In the genomic region with DNA sequence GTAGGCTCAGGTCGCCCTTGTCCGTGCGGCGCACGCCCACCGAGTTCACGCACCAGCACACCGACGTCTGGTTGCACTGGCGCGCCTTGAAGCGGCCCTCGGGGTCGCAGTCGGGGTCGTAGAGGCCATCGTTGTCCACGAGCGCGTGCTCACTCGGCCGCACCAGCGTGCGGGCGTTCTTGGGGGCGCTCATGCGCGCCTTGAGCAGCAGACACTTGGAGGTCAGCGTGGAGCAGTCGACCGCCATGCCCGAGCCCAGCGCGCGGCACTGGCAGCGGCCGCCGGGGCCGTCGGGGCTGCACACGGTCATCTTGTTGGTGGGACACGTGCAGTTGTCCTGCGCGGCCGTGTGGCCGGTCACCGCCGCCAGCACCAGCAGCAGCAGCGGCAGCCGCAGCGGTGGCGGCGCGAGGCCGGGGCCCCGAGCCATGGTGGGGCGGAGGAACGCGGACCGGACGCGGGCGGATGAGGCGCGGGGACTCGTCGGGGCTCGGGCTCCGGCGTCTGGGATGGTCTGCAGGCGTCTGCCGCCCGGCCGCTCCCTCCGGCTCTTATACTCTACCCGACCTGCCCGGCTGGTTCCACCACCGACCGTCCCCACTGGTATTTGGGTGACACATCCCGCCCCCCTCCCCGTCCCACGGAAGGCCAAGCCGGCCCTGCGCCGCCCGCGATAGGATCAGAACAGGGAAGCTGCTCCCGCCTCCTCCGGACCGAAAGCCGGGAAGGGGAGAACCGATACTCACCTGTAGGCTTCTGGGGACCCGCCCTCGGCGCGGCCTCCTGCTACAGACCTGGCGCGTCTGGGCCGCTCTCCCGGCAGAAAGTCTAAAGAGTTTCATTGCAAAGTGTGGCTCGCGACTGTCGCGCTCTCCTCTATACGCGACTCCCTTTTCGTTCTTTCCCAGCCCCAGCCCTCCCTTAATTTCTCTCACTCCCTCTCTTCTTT, we compare ENCODE assay signal across 9 cellular contexts. TPM values are rescaled to one million over a fixed set of nuclear protein-coding genes. Genes with fewer than 3 reads are reported as not detected.
DNase-seq lines count a peak whose midpoint lies in the region; ATAC-seq, FAIRE-seq and TF ChIP-seq lines count a peak whose summit lies in the region.
"Had no signal": no experiment of that assay in that cellular context is flagged by ENCODE, and none has a peak within 500 bp of the region (broad histone marks: within the 10 kb centered on the region; RNA-seq: fewer than 3 reads in every experiment).

TACSTD2 (minus strand) TSS at position 526 of the 949 bp plus-strand sequence; CDS start at position 430, 96 bp downstream.

- H3K27ac ChIP-seq in coronary artery (peak within 1 kb of the TSS in 1 of 2 donors; percentile 3), lung (ENCODE audit: low read depth in 1 of 2, low read length in 1 of 2) (peak within 1 kb of the TSS in 1 of 2 donors; percentile 90), tibial artery (peak within 1 kb of the TSS; percentile 63 to 64)
- H3K27ac ChIP-seq: BLaER1 treated with 17β-estradiol and CSF1 and Interleukin-3, amounts not matched to agents 10 nM and 100 nM had no signal

- H3K36me3 ChIP-seq in lung (ENCODE audit: control insufficient read depth in 2 of 2, insufficient read depth in 2 of 2, low read length in 2 of 2), result no peaks in the 10 kb centered on the region
- H3K36me3 ChIP-seq in tibial artery, result no peaks in the 10 kb centered on the region
- H3K36me3 ChIP-seq: BLaER1 treated with 17β-estradiol and CSF1 and Interleukin-3, amounts not matched to agents 10 nM and 100 nM had no signal

- H3K36me3 Mint-ChIP-seq in T-helper 1 cell treated with Interleukin-12 subunit alpha and Interleukin-12 subunit beta and Interleukin-4 antibody, amounts not matched to agents 30 μg/mL and 1 μg/mL, for 36 hours (ENCODE audit: low read depth), result peaks cover 10% of the 10 kb centered on the region

- H3K27ac Mint-ChIP-seq in T-helper 1 cell treated with Interleukin-12 subunit alpha and Interleukin-12 subunit beta and Interleukin-4 antibody, amounts not matched to agents 30 μg/mL and 1 μg/mL, for 36 hours, result peak within 1 kb of the TSS; percentile 22

- TF ChIP-seq CTCF in coronary artery (IDR thresholded peaks at IDR 0.05) (no peak), lung (IDR thresholded peaks at IDR 0.05; ENCODE audit: control extremely low read depth, extremely low read depth) (no peak), tibial artery (IDR thresholded peaks at IDR 0.05) (peak in 1 of 2 experiments; percentile 4), D721Med (IDR thresholded peaks at IDR 0.05; ENCODE audit: insufficient read depth, missing control alignments) (no peak)

- no peaks in the 10 kb centered on the region for H3K27me3 ChIP-seq in lung (ENCODE audit: control insufficient read depth, insufficient read depth)
- H3K27me3 ChIP-seq in tibial artery, result no peaks in the 10 kb centered on the region
- H3K27me3 ChIP-seq: BLaER1 treated with 17β-estradiol and CSF1 and Interleukin-3, amounts not matched to agents 10 nM and 100 nM had no signal

- FAIRE-seq in D721Med (lab: Jason Lieb, UNC), result no peak

- H3K4me1 Mint-ChIP-seq in T-helper 1 cell treated with Interleukin-12 subunit alpha and Interleukin-12 subunit beta and Interleukin-4 antibody, amounts not matched to agents 30 μg/mL and 1 μg/mL, for 36 hours (ENCODE audit: low read depth), result peaks cover 36% of the 10 kb centered on the region

- H3K4me3 Mint-ChIP-seq in T-helper 1 cell treated with Interleukin-12 subunit alpha and Interleukin-12 subunit beta and Interleukin-4 antibody, amounts not matched to agents 30 μg/mL and 1 μg/mL, for 36 hours, result peak within 1 kb of the TSS; percentile 72

- H3K27me3 Mint-ChIP-seq in T-helper 1 cell treated with Interleukin-12 subunit alpha and Interleukin-12 subunit beta and Interleukin-4 antibody, amounts not matched to agents 30 μg/mL and 1 μg/mL, for 36 hours (ENCODE audit: low read depth), result peaks cover 80% of the 10 kb centered on the region

- H3K4me3 ChIP-seq in coronary artery, result peak within 1 kb of the TSS; percentile 66
- H3K4me3 ChIP-seq in lung, result peak within 1 kb of the TSS; percentile 62
- H3K4me3 ChIP-seq in tibial artery, result peak within 1 kb of the TSS; percentile 50 to 68
- H3K4me3 ChIP-seq: BLaER1 treated with 17β-estradiol and CSF1 and Interleukin-3, amounts not matched to agents 10 nM and 100 nM had no signal

- 12% methylated on average over 93 to 107 of the region's 107 CpGs for WGBS in lung, 2 donors

- no peak for DNase-seq in T-helper 1 cell
- no peak for DNase-seq in coronary artery (ENCODE audit: low spot score)
- peak; percentile 92 for DNase-seq in lung (ENCODE audit: low spot score)
- DNase-seq in tibial artery, result peak; percentile 25 to 70
- DNase-seq in stimulated activated naive CD4-positive, alpha-beta T cell treated with Interleukin-2 at 50 U/mL for 16 hours (lab: John Stamatoyannopoulos, UW), result no peak
- DNase-seq in D721Med (ENCODE audit: insufficient read length, low spot score), result no peak

- no peaks in the 10 kb centered on the region for H3K9me3 Mint-ChIP-seq in T-helper 1 cell treated with Interleukin-12 subunit alpha and Interleukin-12 subunit beta and Interleukin-4 antibody, amounts not matched to agents 30 μg/mL and 1 μg/mL, for 36 hours

- intact Hi-C loops in tibial artery (cut with DNase I; ENCODE audit: low total_unique reads), result no loop called here

- ATAC-seq in lung (ENCODE audit: insufficient read depth, low FRiP score) (peak; percentile 84), GM21526 (IDR thresholded peaks at IDR 0.05; ENCODE audit: low FRiP score, unreplicated experiment) (no peak)

- H3K4me1 ChIP-seq in lung (ENCODE audit: control insufficient read depth in 2 of 2, insufficient read depth in 2 of 2, low read length in 2 of 2), result peaks cover 0 to 10% of the 10 kb centered on the region in 2 donors
- H3K4me1 ChIP-seq in tibial artery, result peaks cover 0 to 32% (median 19%) of the 10 kb centered on the region in 4 donors
- H3K4me1 ChIP-seq: BLaER1 treated with 17β-estradiol and CSF1 and Interleukin-3, amounts not matched to agents 10 nM and 100 nM had no signal

- H3K9me3 ChIP-seq in lung (ENCODE audit: control insufficient read depth in 2 of 2, insufficient read depth in 1 of 2, low read length in 1 of 2) (no peaks in the 10 kb centered on the region), tibial artery (no peaks in the 10 kb centered on the region)

RNA-seq across cellular contexts. Expression of gene TACSTD2, which starts in this region (rescaled TPM):
- total RNA-seq in lung, result 100 to 1,000 TPM in 1 of 2 donors, 10 to 100 TPM in 1; 55.5 to 187 TPM
- polyA plus RNA-seq in lung, result 100 to 1,000 TPM; 140 to 204 TPM

Comparison
In these comparisons a context has a peak if more than half of its experiments do, and no peak if none do; other contexts are left out.
1. DNase-seq: peak in lung (single experiment) and tibial artery (2 of 2); none in T-helper 1 cell (0 of 5), coronary artery (single experiment), stimulated activated naive CD4-positive, alpha-beta T cell treated with Interleukin-2 at 50 U/mL for 16 hours (single experiment) and D721Med (single experiment).
2. Peak in every context shown above with its lines, with median percentiles within 50 percentile points of each other: H3K4me3 ChIP-seq.